25 cellular contexts compared by ENCODE assay signal in the genomic region with DNA sequence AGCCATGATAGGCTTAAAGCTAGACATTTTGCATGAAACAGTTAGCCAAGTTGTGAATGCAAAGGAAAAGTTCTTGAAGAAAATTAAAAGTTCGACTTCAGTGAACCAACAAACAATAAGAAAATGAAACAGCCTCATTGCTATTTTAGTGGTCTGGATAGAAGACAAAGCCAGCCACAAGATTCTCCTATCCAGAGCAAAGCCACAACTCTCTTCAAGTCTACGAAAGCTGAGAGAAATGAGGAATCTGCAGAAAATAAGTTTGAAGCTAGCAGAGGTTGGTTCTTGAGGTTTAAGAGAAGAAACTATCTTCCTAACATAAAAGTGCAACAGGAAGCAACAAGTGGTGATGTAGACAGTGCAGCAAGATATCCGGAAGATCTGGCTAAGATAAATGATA.
"Had no signal": no experiment of that assay in that cellular context is flagged by ENCODE, and none has a peak within 500 bp of the region (broad histone marks: within the 10 kb centered on the region; RNA-seq: fewer than 3 reads in every experiment).

No MANE protein-coding gene starts in this region.

- H3K27ac Mint-ChIP-seq: IgD-negative memory B cell had no signal

- ATAC-seq: Right ventricle myocardium inferior, SK-N-SH treated with all-trans-retinoic acid at 6 μM for 48 hours had no signal

- H3K9me3 ChIP-seq: SJCRH30 had no signal

- H3K4me1 Mint-ChIP-seq: IgD-negative memory B cell had no signal

- H3K4me1 ChIP-seq: Peyer's patch, SJCRH30 had no signal

- H3K27ac ChIP-seq: HL-60, PC-9, Peyer's patch, SJCRH30 had no signal

- H3K36me3 ChIP-seq: Peyer's patch, SJCRH30 had no signal

- H3K4me2 ChIP-seq: PC-9 had no signal

- DNase-seq: Karpas-422; KBM-7; MV-4-11; NCI-H1048; NCI-H1105; NCI-H1417; NCI-H1436 treated with DMSO at 0.1 percent for 48 hours; NCI-H1694; NCI-H187 treated with DMSO at 0.1 percent for 48 hours; NCI-H2029 treated with DMSO at 0.1 percent for 48 hours; NCI-H2107; NCI-H2227 treated with DMSO at 0.1 percent for 48 hours; NCI-H524; NCI-H526 treated with DMSO at 0.1 percent for 48 hours; NCI-H748 treated with DMSO at 0.1 percent for 48 hours; NK-92 treated with Interleukin-12 subunit alpha and Interleukin-12 subunit beta, amount 100 ng/mL, for 24 hours; OCI-M1; PC-9; Peyer's patch; SHP77 treated with DMSO at 0.1 percent for 48 hours; SJCRH30 had no signal

- H3K4me3 Mint-ChIP-seq: IgD-negative memory B cell had no signal

- H3K4me3 ChIP-seq: PC-9, Peyer's patch, SJCRH30 had no signal

- H2AFZ ChIP-seq: PC-9 had no signal

- H3K27me3 Mint-ChIP-seq: IgD-negative memory B cell had no signal
